Comparison of ENCODE assay signal across 34 cellular contexts in genomic region chr3:48258530-48258929, GRCh38. TPM values are rescaled to one million over a fixed set of nuclear protein-coding genes. Genes with fewer than 3 reads are reported as not detected.
"Had no signal": no experiment of that assay in that cellular context is flagged by ENCODE, and none has a peak within 500 bp of the region (broad histone marks: within the 10 kb centered on the region; RNA-seq: fewer than 3 reads in every experiment).

No MANE protein-coding gene starts in this region.

- H3K27me3 Mint-ChIP-seq: activated CD4-positive, alpha-beta memory T cell treated with anti-CD3 and anti-CD28 coated beads, Interleukin-2, amount 10 ng/mL, durations not matched to agents 7 days and 5 days; activated CD8-positive, alpha-beta memory T cell treated with anti-CD3 and anti-CD28 coated beads, Interleukin-2, amount 10 ng/mL, durations not matched to agents 7 days and 5 days; activated naive CD8-positive, alpha-beta T cell; activated naive CD8-positive, alpha-beta T cell treated with anti-CD3 and anti-CD28 coated beads, Interleukin-2, amount 50 U/mL, for 24 hours; brain had no signal

- FAIRE-seq: bronchial epithelial cell had no signal

- DNase-seq: activated CD4-positive, alpha-beta memory T cell treated with anti-CD3 and anti-CD28 coated beads, Interleukin-2, amount 10 ng/mL, durations not matched to agents 7 days and 5 days; activated CD4-positive, alpha-beta T cell treated with anti-CD3 and anti-CD28 coated beads for 1 hour; activated CD4-positive, alpha-beta T cell treated with anti-CD3 and anti-CD28 coated beads for 48 hours; activated CD4-positive, CD25-positive, alpha-beta regulatory T cell; activated CD8-positive, alpha-beta memory T cell treated with anti-CD3 and anti-CD28 coated beads for 24 hours; activated CD8-positive, alpha-beta memory T cell treated with anti-CD3 and anti-CD28 coated beads, Interleukin-2, amount 10 ng/mL, durations not matched to agents 7 days and 5 days; activated CD8-positive, alpha-beta memory T cell treated with anti-CD3 and anti-CD28 coated beads, Interleukin-2, amount 50 U/mL, for 48 hours; activated gamma-delta T cell; activated naive CD4-positive, alpha-beta T cell treated with Interleukin-2 at 50 U/mL for 16 hours; activated naive CD8-positive, alpha-beta T cell treated with anti-CD3 and anti-CD28 coated beads, Interleukin-2, amount 50 U/mL, for 24 hours; activated T-cell treated with anti-CD3 and anti-CD28 coated beads, Interleukin-2, amount 50 U/mL, for 1 hour; anterior cingulate cortex; cerebellar nuclear complex; NCI-H1105; NCI-H1436; NCI-H1694 treated with DMSO at 0.1 percent for 48 hours; NCI-H2029; NCI-H446; NCI-H510A treated with DMSO at 0.1 percent for 48 hours; NCI-H69; NCI-H82; SHP77; SJCRH30; T1000; WERI-Rb-1 had no signal

- H3K4me1 Mint-ChIP-seq: activated naive CD8-positive, alpha-beta T cell treated with anti-CD3 and anti-CD28 coated beads, Interleukin-2, amount 50 U/mL, for 24 hours; brain had no signal

- H3K4me3 ChIP-seq: SJCRH30, SK-N-MC had no signal

- H3K27ac Mint-ChIP-seq: activated CD4-positive, alpha-beta memory T cell treated with anti-CD3 and anti-CD28 coated beads, Interleukin-2, amount 10 ng/mL, durations not matched to agents 7 days and 5 days; activated CD8-positive, alpha-beta memory T cell treated with anti-CD3 and anti-CD28 coated beads, Interleukin-2, amount 10 ng/mL, durations not matched to agents 7 days and 5 days; activated naive CD8-positive, alpha-beta T cell treated with anti-CD3 and anti-CD28 coated beads, Interleukin-2, amount 50 U/mL, for 24 hours; brain had no signal

- H3K27me3 ChIP-seq: SJCRH30 had no signal

- ATAC-seq: activated CD8-positive, alpha-beta memory T cell treated with anti-CD3 and anti-CD28 coated beads, Interleukin-2, amount 10 ng/mL, durations not matched to agents 7 days and 5 days; activated naive CD8-positive, alpha-beta T cell treated with anti-CD3 and anti-CD28 coated beads, Interleukin-2, amount 50 U/mL, for 24 hours; Panc1 had no signal

- H3K4me3 Mint-ChIP-seq: activated CD4-positive, alpha-beta memory T cell treated with anti-CD3 and anti-CD28 coated beads, Interleukin-2, amount 10 ng/mL, durations not matched to agents 7 days and 5 days; activated CD8-positive, alpha-beta memory T cell treated with anti-CD3 and anti-CD28 coated beads, Interleukin-2, amount 10 ng/mL, durations not matched to agents 7 days and 5 days; activated naive CD8-positive, alpha-beta T cell; activated naive CD8-positive, alpha-beta T cell treated with anti-CD3 and anti-CD28 coated beads, Interleukin-2, amount 50 U/mL, for 24 hours; brain had no signal

- H3K4me1 ChIP-seq: SJCRH30 had no signal

- H3K27ac ChIP-seq: SJCRH30, SK-N-MC, WERI-Rb-1 had no signal

- H3K9me3 ChIP-seq: SJCRH30 had no signal

RNA-seq across cellular contexts. Expression of gene CAMP, which starts 35.2 kb away (rescaled TPM):
- total RNA-seq: activated CD4-positive, alpha-beta memory T cell treated with anti-CD3 and anti-CD28 coated beads, Interleukin-2, amount 10 ng/mL, durations not matched to agents 7 days and 5 days; activated CD8-positive, alpha-beta memory T cell treated with anti-CD3 and anti-CD28 coated beads, Interleukin-2, amount 10 ng/mL, durations not matched to agents 7 days and 5 days; M059J; RPMI7951; T-helper 1 cell treated with Interleukin-12 subunit alpha and Interleukin-12 subunit beta and Interleukin-4 antibody, amounts not matched to agents 30 ng/mL and 1 ng/mL, for 36 hours; T-helper 2 cell treated with Interferon-gamma antibody and Interleukin-4, amounts not matched to agents 100 ng/mL and 5 ng/mL, for 36 hours had no signal
